Comparison of ENCODE assay signal across 14 cellular contexts in genomic region chr16:75318737-75319136, GRCh38.
DNase-seq lines count a peak whose midpoint lies in the region; TF ChIP-seq lines count a peak whose summit lies in the region.
"Had no signal": no experiment of that assay in that cellular context is flagged by ENCODE, and none has a peak within 500 bp of the region (broad histone marks: within the 10 kb centered on the region; RNA-seq: fewer than 3 reads in every experiment).

No MANE protein-coding gene starts in this region.

- H2BK120ac ChIP-seq in mesenchymal stem cell (ENCODE audit: low read depth, low read length) = peak overlapping the region; percentile 94

- H4K91ac ChIP-seq in mesenchymal stem cell (ENCODE audit: low read length) = no peak overlapping the region

- H3K79me2 ChIP-seq in GM23248 (ENCODE audit: insufficient read depth) = no peaks in the 10 kb centered on the region; the same call in 1 of the 2 replicates
- H3K79me2 ChIP-seq in MM.1S (ENCODE audit: low read length) = no peaks in the 10 kb centered on the region

- H3K27me3 ChIP-seq in GM23248 (replicated peaks; ENCODE audit: insufficient read depth) (no peaks in the 10 kb centered on the region), SJSA1 (replicated peaks) (no peaks in the 10 kb centered on the region), mesenchymal stem cell (ENCODE audit: control insufficient read depth in 1 of 2, insufficient read depth in 1 of 2, low read length in 2 of 2) (no peaks in the 10 kb centered on the region), MM.1S (replicated peaks; ENCODE audit: insufficient read depth, low read length) (peaks cover 19% of the 10 kb centered on the region)

- H2BK5ac ChIP-seq in mesenchymal stem cell (ENCODE audit: low read depth, low read length, poor library complexity, severe bottlenecking) = no peak overlapping the region

- H4K20me1 ChIP-seq in GM23248 (ENCODE audit: insufficient read depth) (no peaks in the 10 kb centered on the region), MM.1S (ENCODE audit: insufficient read depth, low read length) (no peaks in the 10 kb centered on the region)

- no peak overlapping the region for H2BK15ac ChIP-seq in mesenchymal stem cell (ENCODE audit: low read depth, poor library complexity, severe bottlenecking)

- H3K23ac ChIP-seq in mesenchymal stem cell (ENCODE audit: low read length in 2 of 2) = no peak overlapping the region

- 96 to 100% methylated on average over 3 of the region's 3 CpGs for WGBS in GM23248 (ENCODE audit: low coverage in 1 of 2, low lambda C conversion rate in 2 of 2, missing lambda C conversion rate in 2 of 2), 2 experiments
- 100% methylated on average over 2 of the region's 3 CpGs for WGBS in mesenchymal stem cell

- DNase-seq in GM23248 = no peak
- DNase-seq in SJSA1 (ENCODE audit: low read depth in 1 of 2, low spot score in 2 of 2) = no peak
- DNase-seq in mesenchymal stem cell = no peak
- no peak for DNase-seq in HuH-7.5 (ENCODE audit: low spot score)
- DNase-seq in substantia nigra (lab: John Stamatoyannopoulos, UW) = no peak
- DNase-seq in MM.1S = no peak
- DNase-seq in mesenteric fat pad (ENCODE audit: low spot score) = no peak
- DNase-seq: 8988T; AML-193; CD4-positive, CD25-positive, alpha-beta regulatory T cell; H7 had no signal

- TF ChIP-seq CTCF in C4-2B (conservative IDR thresholded peaks at IDR 0.05) (no peak), MM.1S (IDR thresholded peaks at IDR 0.05; ENCODE audit: low read length) (no peak)

- H3K4ac ChIP-seq in mesenchymal stem cell (ENCODE audit: low read depth in 1 of 2, low read length in 2 of 2) = peak overlapping the region in 1 of 2 experiments; percentile 20

- H3K9ac ChIP-seq in GM23248 (no peak overlapping the region), mesenchymal stem cell (ENCODE audit: low read length) (no peak overlapping the region), MM.1S (ENCODE audit: low read length) (no peak overlapping the region)
- H3K9ac ChIP-seq: BLaER1 had no signal

- H3K4me2 ChIP-seq in GM23248 (ENCODE audit: unreplicated experiment) = peak overlapping the region; percentile 92
- no peak overlapping the region for H3K4me2 ChIP-seq in mesenchymal stem cell (ENCODE audit: low read length, poor library complexity, severe bottlenecking)
- no peak overlapping the region for H3K4me2 ChIP-seq in MM.1S (ENCODE audit: low read depth, low read length)
- H3K4me2 ChIP-seq: GM23338 had no signal

- H3K79me1 ChIP-seq in mesenchymal stem cell (replicated peaks; ENCODE audit: low read length, poor library complexity, severe bottlenecking) = peaks cover 3% of the 10 kb centered on the region

- H4K8ac ChIP-seq in mesenchymal stem cell (ENCODE audit: low read length) = no peak overlapping the region

- no peak overlapping the region for H2AK5ac ChIP-seq in mesenchymal stem cell (ENCODE audit: low read length, severe bottlenecking)

- no peak overlapping the region for H3K14ac ChIP-seq in mesenchymal stem cell (ENCODE audit: low read length in 2 of 2)

- H3K4me3 ChIP-seq in GM23248 = no peak overlapping the region
- H3K4me3 ChIP-seq in SJSA1 = no peak overlapping the region
- H3K4me3 ChIP-seq in mesenchymal stem cell (ENCODE audit: insufficient read depth in 1 of 2, low read depth in 1 of 2, low read length in 2 of 2) = no peak overlapping the region
- no peak overlapping the region for H3K4me3 ChIP-seq in MM.1S (ENCODE audit: low read length)
- H3K4me3 ChIP-seq: BLaER1, GM23338 had no signal

- H3K4me1 ChIP-seq in GM23248 (ENCODE audit: insufficient read depth) (peaks cover 48% of the 10 kb centered on the region), SJSA1 (replicated peaks) (peaks cover 42% of the 10 kb centered on the region), mesenchymal stem cell (ENCODE audit: control insufficient read depth, insufficient read depth, low read depth, low read length) (peaks cover 8% of the 10 kb centered on the region), MM.1S (ENCODE audit: low read length) (peaks cover 10% of the 10 kb centered on the region)

- H3K9me3 ChIP-seq in GM23248 (ENCODE audit: low read depth) (no peaks in the 10 kb centered on the region), SJSA1 (replicated peaks) (no peaks in the 10 kb centered on the region), mesenchymal stem cell (ENCODE audit: control insufficient read depth, low read length) (no peaks in the 10 kb centered on the region), MM.1S (replicated peaks; ENCODE audit: insufficient read depth, low read length) (no peaks in the 10 kb centered on the region)
- H3K9me3 ChIP-seq: BLaER1 had no signal

- H2AFZ ChIP-seq in GM23248 = no peak overlapping the region
- no peak overlapping the region for H2AFZ ChIP-seq in mesenchymal stem cell (ENCODE audit: low read depth, low read length)
- H2AFZ ChIP-seq in MM.1S (ENCODE audit: low read length) = no peak overlapping the region
- H2AFZ ChIP-seq: GM23338 had no signal

- H3K9me2 ChIP-seq in GM23248 (ENCODE audit: insufficient read depth) = no peaks in the 10 kb centered on the region
- no peaks in the 10 kb centered on the region for H3K9me2 ChIP-seq in MM.1S (replicated peaks; ENCODE audit: insufficient read depth, low read length)

- H3K36me3 ChIP-seq in GM23248 (ENCODE audit: low read depth) (no peaks in the 10 kb centered on the region), SJSA1 (no peaks in the 10 kb centered on the region), mesenchymal stem cell (ENCODE audit: control insufficient read depth in 1 of 2, insufficient read depth in 2 of 2, low read depth in 1 of 2, low read length in 2 of 2) (peaks cover 0 to 2% of the 10 kb centered on the region in 2 experiments), MM.1S (replicated peaks; ENCODE audit: insufficient read depth, low read length) (no peaks in the 10 kb centered on the region)

- H2BK12ac ChIP-seq in mesenchymal stem cell (ENCODE audit: low read length in 2 of 2) = no peak overlapping the region

- no peak overlapping the region for H3K18ac ChIP-seq in mesenchymal stem cell (ENCODE audit: low read depth in 1 of 2, low read length in 2 of 2)

- H3K27ac ChIP-seq in C4-2B (peak overlapping the region; percentile 60), GM23248 (peak overlapping the region; percentile 99), SJSA1 (peak overlapping the region; percentile 97), mesenchymal stem cell (ENCODE audit: low read length, poor library complexity, severe bottlenecking) (peak overlapping the region; percentile 96), substantia nigra (ENCODE audit: low read depth, low read length, poor library complexity, severe bottlenecking) (no peak overlapping the region), MM.1S (ENCODE audit: low read length) (no peak overlapping the region)
- H3K27ac ChIP-seq: BLaER1 had no signal

- in situ Hi-C loops in GM23248 (cut with MboI) = no loop called here

- H3F3A ChIP-seq in GM23248 (ENCODE audit: insufficient read depth) (peaks cover 39% of the 10 kb centered on the region), MM.1S (ENCODE audit: insufficient read depth, low read length) (no peaks in the 10 kb centered on the region)

Comparison
In these comparisons a context has a peak if more than half of its experiments do, and no peak if none do; other contexts are left out.
1. H3K27ac ChIP-seq: peak in C4-2B (single experiment), GM23248 (single experiment), SJSA1 (single experiment) and mesenchymal stem cell (single experiment); none in substantia nigra (single experiment) and MM.1S (single experiment).